9 cellular contexts compared by ENCODE assay signal in genomic region chr22:24953294-24954113, GRCh38. TPM values are rescaled to one million over a fixed set of nuclear protein-coding genes. Genes with fewer than 3 reads are reported as not detected.
DNase-seq lines count a peak whose midpoint lies in the region; ATAC-seq and TF ChIP-seq lines count a peak whose summit lies in the region.
"Had no signal": no experiment of that assay in that cellular context is flagged by ENCODE, and none has a peak within 500 bp of the region (broad histone marks: within the 10 kb centered on the region; RNA-seq: fewer than 3 reads in every experiment).

No MANE protein-coding gene starts in this region.

- peak overlapping the region; percentile 89 to 97 (median 92) for H3K27ac Mint-ChIP-seq in brain

- H3K4me3 ChIP-seq in suprapubic skin: peak overlapping the region; percentile 86

- no peaks in the 10 kb centered on the region for H3K9me3 Mint-ChIP-seq in brain

- DNase-seq in NCI-H748 (lab: John Stamatoyannopoulos, UW; ENCODE audit: unreplicated experiment) (peak; percentile 50), NCI-H748 treated with DMSO at 0.1 percent for 48 hours (lab: John Stamatoyannopoulos, UW) (no peak), left colon (peak in 1 of 2 donors; percentile 67), suprapubic skin (ENCODE audit: low spot score in 2 of 2) (no peak), posterior vena cava (ENCODE audit: low spot score) (no peak), T1000 (lab: John Stamatoyannopoulos, UW) (no peak)

- no peaks in the 10 kb centered on the region for H3K36me3 Mint-ChIP-seq in brain

- H3K36me3 ChIP-seq in suprapubic skin: no peaks in the 10 kb centered on the region

- no peak for TF ChIP-seq EP300 in suprapubic skin (IDR thresholded peaks at IDR 0.05)

- peak overlapping the region; percentile 90 to 99 (median 96) for H3K4me3 Mint-ChIP-seq in brain

- peaks cover 52% of the 10 kb centered on the region for H3K4me1 ChIP-seq in suprapubic skin

- peaks cover 33% of the 10 kb centered on the region for H3K4me1 Mint-ChIP-seq in brain

- no peak for TF ChIP-seq POLR2A in suprapubic skin (IDR thresholded peaks at IDR 0.05)

- ATAC-seq in left colon: peak; percentile 48
- no peak for ATAC-seq in GM18861 (IDR thresholded peaks at IDR 0.05; ENCODE audit: unreplicated experiment)

- 9% methylated on average over 29 of the region's 53 CpGs for WGBS in suprapubic skin

- H3K27ac ChIP-seq in suprapubic skin: peak overlapping the region; percentile 81

- no peaks in the 10 kb centered on the region for H3K9me3 ChIP-seq in suprapubic skin

- intact Hi-C loops in left colon (cut with DNase I, micrococcal nuclease): loop anchor here in 1 of 2 donors (10.0 kb wide), 1 partner anchor 91 kb away; no protein-coding TSS in a partner anchor
- intact Hi-C loops in posterior vena cava (cut with DNase I): loop anchor here (2.0 to 5.0 kb wide), 2 partner anchors 94 to 95 kb away; no protein-coding TSS in a partner anchor

- peak in 1 of 2 experiments; percentile 14 for TF ChIP-seq CTCF in brain (conservative IDR thresholded peaks at IDR 0.05)
- no peak for TF ChIP-seq CTCF in suprapubic skin (IDR thresholded peaks at IDR 0.05)

- no peaks in the 10 kb centered on the region for H3K27me3 ChIP-seq in suprapubic skin

- H3K27me3 Mint-ChIP-seq in brain: peaks cover 8% of the 10 kb centered on the region

RNA-seq across cellular contexts. Expression of gene KIAA1671, which starts 1.0 kb away (rescaled TPM):
- polyA plus RNA-seq in brain (ENCODE audit: insufficient read depth, low read depth, low replicate concordance): 8.6 TPM
- total RNA-seq in left colon: 100 to 1,000 TPM; 100 to 106 TPM
- total RNA-seq in suprapubic skin: 100 to 1,000 TPM in 2 of 4 donors, 10 to 100 TPM in 2; 74.4 to 116 (median 97.0) TPM
- 10 to 100 TPM; 26.2 to 27.4 TPM for total RNA-seq in posterior vena cava

RNA-seq across cellular contexts. Expression of gene LHFPL7, which starts 7.0 kb away (rescaled TPM):
- polyA plus RNA-seq in brain (ENCODE audit: insufficient read depth, low read depth, low replicate concordance): not detected
- total RNA-seq in left colon: under 1 TPM in 1 of 2 donors, not detected in 1; 0.42 TPM
- total RNA-seq in suprapubic skin: 1 to 10 TPM in 3 of 4 donors, not detected in 1; 1.6 to 4.7 (median 4.7) TPM
- total RNA-seq in posterior vena cava: not detected
- total RNA-seq: T-helper 1 cell treated with Interleukin-12 subunit alpha and Interleukin-12 subunit beta and Interleukin-4 antibody, amounts not matched to agents 30 ng/mL and 1 ng/mL, for 36 hours had no signal
